Comparison of ENCODE assay signal across 2 cellular contexts in the genomic region with DNA sequence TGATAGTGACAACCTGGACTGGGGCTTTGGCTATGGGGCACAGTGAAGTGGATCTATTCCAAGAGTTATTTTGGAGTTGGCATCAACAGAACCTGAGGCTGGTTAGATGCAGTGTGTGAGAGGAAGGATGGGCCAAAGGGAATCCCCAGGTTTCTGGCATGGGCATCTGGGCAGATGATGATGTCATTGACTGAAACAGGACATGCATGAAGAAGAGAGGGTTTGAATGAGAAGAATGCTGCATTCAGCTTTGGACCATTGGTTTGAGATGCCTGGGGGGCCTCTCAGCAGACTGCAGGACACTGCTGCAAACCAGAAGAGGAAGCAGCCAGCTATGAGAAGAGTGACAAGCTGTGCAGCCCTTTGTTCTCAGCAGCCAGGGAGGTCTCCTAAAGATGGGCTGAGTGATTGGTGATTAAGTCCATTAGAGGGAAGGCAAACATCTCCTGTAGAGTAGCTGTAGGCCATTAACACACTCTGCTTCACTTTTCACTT.
TF ChIP-seq lines count a peak whose summit lies in the region.

No MANE protein-coding gene starts in this region.

TF ChIP-seq in GM23338, 12 proteins besides CTCF, POLR2A, EP300 and RAD21:
- TF ChIP-seq, protein P1, sequence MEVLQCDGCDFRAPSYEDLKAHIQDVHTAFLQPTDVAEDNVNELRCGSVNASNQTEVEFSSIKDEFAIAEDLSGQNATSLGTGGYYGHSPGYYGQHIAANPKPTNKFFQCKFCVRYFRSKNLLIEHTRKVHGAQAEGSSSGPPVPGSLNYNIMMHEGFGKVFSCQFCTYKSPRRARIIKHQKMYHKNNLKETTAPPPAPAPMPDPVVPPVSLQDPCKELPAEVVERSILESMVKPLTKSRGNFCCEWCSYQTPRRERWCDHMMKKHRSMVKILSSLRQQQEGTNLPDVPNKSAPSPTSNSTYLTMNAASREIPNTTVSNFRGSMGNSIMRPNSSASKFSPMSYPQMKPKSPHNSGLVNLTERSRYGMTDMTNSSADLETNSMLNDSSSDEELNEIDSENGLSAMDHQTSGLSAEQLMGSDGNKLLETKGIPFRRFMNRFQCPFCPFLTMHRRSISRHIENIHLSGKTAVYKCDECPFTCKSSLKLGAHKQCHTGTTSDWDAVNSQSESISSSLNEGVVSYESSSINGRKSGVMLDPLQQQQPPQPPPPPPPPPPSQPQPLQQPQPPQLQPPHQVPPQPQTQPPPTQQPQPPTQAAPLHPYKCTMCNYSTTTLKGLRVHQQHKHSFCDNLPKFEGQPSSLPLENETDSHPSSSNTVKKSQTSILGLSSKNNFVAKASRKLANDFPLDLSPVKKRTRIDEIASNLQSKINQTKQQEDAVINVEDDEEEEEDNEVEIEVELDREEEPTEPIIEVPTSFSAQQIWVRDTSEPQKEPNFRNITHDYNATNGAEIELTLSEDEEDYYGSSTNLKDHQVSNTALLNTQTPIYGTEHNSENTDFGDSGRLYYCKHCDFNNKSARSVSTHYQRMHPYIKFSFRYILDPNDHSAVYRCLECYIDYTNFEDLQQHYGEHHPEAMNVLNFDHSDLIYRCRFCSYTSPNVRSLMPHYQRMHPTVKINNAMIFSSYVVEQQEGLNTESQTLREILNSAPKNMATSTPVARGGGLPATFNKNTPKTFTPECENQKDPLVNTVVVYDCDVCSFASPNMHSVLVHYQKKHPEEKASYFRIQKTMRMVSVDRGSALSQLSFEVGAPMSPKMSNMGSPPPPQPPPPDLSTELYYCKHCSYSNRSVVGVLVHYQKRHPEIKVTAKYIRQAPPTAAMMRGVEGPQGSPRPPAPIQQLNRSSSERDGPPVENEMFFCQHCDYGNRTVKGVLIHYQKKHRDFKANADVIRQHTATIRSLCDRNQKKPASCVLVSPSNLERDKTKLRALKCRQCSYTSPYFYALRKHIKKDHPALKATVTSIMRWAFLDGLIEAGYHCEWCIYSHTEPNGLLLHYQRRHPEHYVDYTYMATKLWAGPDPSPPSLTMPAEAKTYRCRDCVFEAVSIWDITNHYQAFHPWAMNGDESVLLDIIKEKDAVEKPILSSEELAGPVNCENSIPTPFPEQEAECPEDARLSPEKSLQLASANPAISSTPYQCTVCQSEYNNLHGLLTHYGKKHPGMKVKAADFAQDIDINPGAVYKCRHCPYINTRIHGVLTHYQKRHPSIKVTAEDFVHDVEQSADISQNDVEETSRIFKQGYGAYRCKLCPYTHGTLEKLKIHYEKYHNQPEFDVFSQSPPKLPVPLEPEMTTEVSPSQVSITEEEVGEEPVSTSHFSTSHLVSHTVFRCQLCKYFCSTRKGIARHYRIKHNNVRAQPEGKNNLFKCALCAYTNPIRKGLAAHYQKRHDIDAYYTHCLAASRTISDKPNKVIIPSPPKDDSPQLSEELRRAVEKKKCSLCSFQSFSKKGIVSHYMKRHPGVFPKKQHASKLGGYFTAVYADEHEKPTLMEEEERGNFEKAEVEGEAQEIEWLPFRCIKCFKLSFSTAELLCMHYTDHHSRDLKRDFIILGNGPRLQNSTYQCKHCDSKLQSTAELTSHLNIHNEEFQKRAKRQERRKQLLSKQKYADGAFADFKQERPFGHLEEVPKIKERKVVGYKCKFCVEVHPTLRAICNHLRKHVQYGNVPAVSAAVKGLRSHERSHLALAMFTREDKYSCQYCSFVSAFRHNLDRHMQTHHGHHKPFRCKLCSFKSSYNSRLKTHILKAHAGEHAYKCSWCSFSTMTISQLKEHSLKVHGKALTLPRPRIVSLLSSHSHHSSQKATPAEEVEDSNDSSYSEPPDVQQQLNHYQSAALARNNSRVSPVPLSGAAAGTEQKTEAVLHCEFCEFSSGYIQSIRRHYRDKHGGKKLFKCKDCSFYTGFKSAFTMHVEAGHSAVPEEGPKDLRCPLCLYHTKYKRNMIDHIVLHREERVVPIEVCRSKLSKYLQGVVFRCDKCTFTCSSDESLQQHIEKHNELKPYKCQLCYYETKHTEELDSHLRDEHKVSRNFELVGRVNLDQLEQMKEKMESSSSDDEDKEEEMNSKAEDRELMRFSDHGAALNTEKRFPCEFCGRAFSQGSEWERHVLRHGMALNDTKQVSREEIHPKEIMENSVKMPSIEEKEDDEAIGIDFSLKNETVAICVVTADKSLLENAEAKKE (CRISPR knock-in tag; IDR thresholded peaks at IDR 0.05), result peak; percentile 55; the same call in 1 of the 2 replicates
- no peak for TF ChIP-seq NANOG (IDR thresholded peaks at IDR 0.05; ENCODE audit: borderline replicate concordance)
TF ChIP-seq in GM23338: peak in this region for 1.

TF ChIP-seq in K562, 482 proteins besides CTCF, POLR2A, EP300 and RAD21:
- TF ChIP-seq, protein P2, sequence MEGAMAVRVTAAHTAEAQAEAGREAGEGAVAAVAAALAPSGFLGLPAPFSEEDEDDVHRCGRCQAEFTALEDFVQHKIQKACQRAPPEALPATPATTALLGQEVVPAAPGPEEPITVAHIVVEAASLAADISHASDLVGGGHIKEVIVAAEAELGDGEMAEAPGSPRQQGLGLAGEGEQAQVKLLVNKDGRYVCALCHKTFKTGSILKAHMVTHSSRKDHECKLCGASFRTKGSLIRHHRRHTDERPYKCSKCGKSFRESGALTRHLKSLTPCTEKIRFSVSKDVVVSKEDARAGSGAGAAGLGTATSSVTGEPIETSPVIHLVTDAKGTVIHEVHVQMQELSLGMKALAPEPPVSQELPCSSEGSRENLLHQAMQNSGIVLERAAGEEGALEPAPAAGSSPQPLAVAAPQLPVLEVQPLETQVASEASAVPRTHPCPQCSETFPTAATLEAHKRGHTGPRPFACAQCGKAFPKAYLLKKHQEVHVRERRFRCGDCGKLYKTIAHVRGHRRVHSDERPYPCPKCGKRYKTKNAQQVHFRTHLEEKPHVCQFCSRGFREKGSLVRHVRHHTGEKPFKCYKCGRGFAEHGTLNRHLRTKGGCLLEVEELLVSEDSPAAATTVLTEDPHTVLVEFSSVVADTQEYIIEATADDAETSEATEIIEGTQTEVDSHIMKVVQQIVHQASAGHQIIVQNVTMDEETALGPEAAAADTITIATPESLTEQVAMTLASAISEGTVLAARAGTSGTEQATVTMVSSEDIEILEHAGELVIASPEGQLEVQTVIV (CRISPR knock-in tag; IDR thresholded peaks at IDR 0.05; ENCODE audit: borderline replicate concordance), result no peak
- TF ChIP-seq ATF7 (IDR thresholded peaks at IDR 0.05) (no peak; the same call in 1 of the 2 replicates), CEBPG (CRISPR knock-in tag; IDR thresholded peaks at IDR 0.05) (no peak), CEBPG (tag; conservative IDR thresholded peaks at IDR 0.05 in 1 of 2, IDR thresholded peaks at IDR 0.05 in 1 of 2) (no peak)
- TF ChIP-seq, protein P3, sequence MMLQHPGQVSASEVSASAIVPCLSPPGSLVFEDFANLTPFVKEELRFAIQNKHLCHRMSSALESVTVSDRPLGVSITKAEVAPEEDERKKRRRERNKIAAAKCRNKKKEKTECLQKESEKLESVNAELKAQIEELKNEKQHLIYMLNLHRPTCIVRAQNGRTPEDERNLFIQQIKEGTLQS (IDR thresholded peaks at IDR 0.05), result peak; percentile 64
- TF ChIP-seq, protein P3 (CRISPR knock-in tag; conservative IDR thresholded peaks at IDR 0.05), result no peak
